ENCODE assay signal across 1 cellular context in genomic region chr9:16598316-16598715, GRCh38.
TF ChIP-seq lines count a peak whose summit lies in the region.

No MANE protein-coding gene starts in this region.

TF ChIP-seq in GM23338, 12 proteins besides CTCF, POLR2A, EP300 and RAD21 (continued from another document):
- TF ChIP-seq ZNF462 (CRISPR knock-in tag; IDR thresholded peaks at IDR 0.05): no peak
- TF ChIP-seq STAT1 (IDR thresholded peaks at IDR 0.05; ENCODE audit: unreplicated experiment): no peak
- no peak for TF ChIP-seq ETS1 (IDR thresholded peaks at IDR 0.05)
- no peak for TF ChIP-seq ZNF331 (CRISPR knock-in tag; IDR thresholded peaks at IDR 0.05; ENCODE audit: low read depth)
- TF ChIP-seq ZNF114 (CRISPR knock-in tag; IDR thresholded peaks at IDR 0.05): no peak
- no peak for TF ChIP-seq NANOG (IDR thresholded peaks at IDR 0.05; ENCODE audit: borderline replicate concordance)
